In genomic region chr11:64244966-64245365, GRCh38 we compare ENCODE assay signal across 8 cellular contexts. TPM values are rescaled to one million over a fixed set of nuclear protein-coding genes. Genes with fewer than 3 reads are reported as not detected.
DNase-seq lines count a peak whose midpoint lies in the region; ATAC-seq lines count a peak whose summit lies in the region.

No MANE protein-coding gene starts in this region.

- WGBS in thymus, result 41% methylated on average over 6 of the region's 6 CpGs

- peak overlapping the region; percentile 81 for H3K4me3 Mint-ChIP-seq in activated CD4-positive, alpha-beta T cell treated with anti-CD3 and anti-CD28 coated beads, Interleukin-2, amount 10 ng/mL, durations not matched to agents 7 days and 5 days
- peak overlapping the region; percentile 92 for H3K4me3 Mint-ChIP-seq in activated naive CD8-positive, alpha-beta T cell treated with anti-CD3 and anti-CD28 coated beads, Interleukin-2, amount 50 U/mL, for 24 hours

- no peaks in the 10 kb centered on the region for H3K36me3 ChIP-seq in thymus (ENCODE audit: control insufficient read depth, insufficient read depth)

- H3K27ac ChIP-seq in layer of hippocampus (ENCODE audit: low read depth, low read length), result peak overlapping the region; percentile 18
- peak overlapping the region; percentile 77 for H3K27ac ChIP-seq in thymus (ENCODE audit: low read depth)

- POLR2A ChIA-PET in activated CD4-positive, alpha-beta T cell treated with anti-CD3 and anti-CD28 coated beads, Interleukin-2, amount 10 ng/mL, durations not matched to agents 7 days and 5 days (lab: Charles Lee), result interaction anchor here (1.4 kb wide), 1 partner anchor 24 kb away, joined by 4 read pairs; no protein-coding TSS in a partner anchor

- H3K36me3 Mint-ChIP-seq in activated CD4-positive, alpha-beta T cell treated with anti-CD3 and anti-CD28 coated beads, Interleukin-2, amount 10 ng/mL, durations not matched to agents 7 days and 5 days (ENCODE audit: low read depth), result peaks cover 11% of the 10 kb centered on the region
- H3K36me3 Mint-ChIP-seq in activated naive CD8-positive, alpha-beta T cell treated with anti-CD3 and anti-CD28 coated beads, Interleukin-2, amount 50 U/mL, for 24 hours (ENCODE audit: low read depth), result peaks cover 14% of the 10 kb centered on the region

- no peak for ATAC-seq in activated naive CD8-positive, alpha-beta T cell treated with anti-CD3 and anti-CD28 coated beads, Interleukin-2, amount 50 U/mL, for 24 hours
- ATAC-seq in HG02840 (IDR thresholded peaks at IDR 0.05; ENCODE audit: low FRiP score, unreplicated experiment), result no peak

- peaks cover 26% of the 10 kb centered on the region for H3K4me1 ChIP-seq in thymus (ENCODE audit: control insufficient read depth, insufficient read depth, low read length)

- DNase-seq in activated CD4-positive, alpha-beta T cell treated with anti-CD3 and anti-CD28 coated beads, Interleukin-2, amount 10 ng/mL, durations not matched to agents 7 days and 5 days, result no peak
- DNase-seq in activated CD4-positive, alpha-beta T cell treated with anti-CD3 and anti-CD28 coated beads, Interleukin-2, amount 50 U/mL, for 1 hour, result no peak
- no peak for DNase-seq in activated naive CD8-positive, alpha-beta T cell treated with anti-CD3 and anti-CD28 coated beads, Interleukin-2, amount 50 U/mL, for 24 hours
- DNase-seq in C1 segment of cervical spinal cord (lab: John Stamatoyannopoulos, UW) (no peak), NCI-H774 (lab: John Stamatoyannopoulos, UW) (no peak)

- H3K9me3 Mint-ChIP-seq in activated CD4-positive, alpha-beta T cell treated with anti-CD3 and anti-CD28 coated beads, Interleukin-2, amount 10 ng/mL, durations not matched to agents 7 days and 5 days, result no peaks in the 10 kb centered on the region
- H3K9me3 Mint-ChIP-seq in activated naive CD8-positive, alpha-beta T cell treated with anti-CD3 and anti-CD28 coated beads, Interleukin-2, amount 50 U/mL, for 24 hours, result no peaks in the 10 kb centered on the region

- peak overlapping the region; percentile 87 for H3K27ac Mint-ChIP-seq in activated CD4-positive, alpha-beta T cell treated with anti-CD3 and anti-CD28 coated beads, Interleukin-2, amount 10 ng/mL, durations not matched to agents 7 days and 5 days
- H3K27ac Mint-ChIP-seq in activated naive CD8-positive, alpha-beta T cell treated with anti-CD3 and anti-CD28 coated beads, Interleukin-2, amount 50 U/mL, for 24 hours, result peak overlapping the region; percentile 96

- no peaks in the 10 kb centered on the region for H3K27me3 ChIP-seq in layer of hippocampus (ENCODE audit: control insufficient read depth, insufficient read depth, low read length)
- H3K27me3 ChIP-seq in thymus (ENCODE audit: control insufficient read depth, insufficient read depth), result peaks cover 4% of the 10 kb centered on the region

- H3K4me3 ChIP-seq in thymus (ENCODE audit: low read length), result peak overlapping the region; percentile 74

- no peaks in the 10 kb centered on the region for H3K27me3 Mint-ChIP-seq in activated CD4-positive, alpha-beta T cell treated with anti-CD3 and anti-CD28 coated beads, Interleukin-2, amount 10 ng/mL, durations not matched to agents 7 days and 5 days
- H3K27me3 Mint-ChIP-seq in activated naive CD8-positive, alpha-beta T cell treated with anti-CD3 and anti-CD28 coated beads, Interleukin-2, amount 50 U/mL, for 24 hours, result no peaks in the 10 kb centered on the region

- H3K4me1 Mint-ChIP-seq in activated CD4-positive, alpha-beta T cell treated with anti-CD3 and anti-CD28 coated beads, Interleukin-2, amount 10 ng/mL, durations not matched to agents 7 days and 5 days, result peaks cover 50% of the 10 kb centered on the region
- peaks cover 37% of the 10 kb centered on the region for H3K4me1 Mint-ChIP-seq in activated naive CD8-positive, alpha-beta T cell treated with anti-CD3 and anti-CD28 coated beads, Interleukin-2, amount 50 U/mL, for 24 hours

- no peaks in the 10 kb centered on the region for H3K9me3 ChIP-seq in thymus (ENCODE audit: control insufficient read depth)

- CTCF ChIA-PET in activated CD4-positive, alpha-beta T cell treated with anti-CD3 and anti-CD28 coated beads, Interleukin-2, amount 10 ng/mL, durations not matched to agents 7 days and 5 days (lab: Charles Lee), result interaction anchor here (0.8 to 11.3 kb wide), 7 partner anchors 9 to 58 kb away, joined by 3 to 162 read pairs (median 4); partner anchors contain the start of gene CATSPERZ

RNA-seq across cellular contexts. Expression of gene PPP1R14B, which starts 1.8 kb away (rescaled TPM):
- 10 to 100 TPM; 81.1 to 86.0 TPM for total RNA-seq in activated CD4-positive, alpha-beta T cell treated with anti-CD3 and anti-CD28 coated beads, Interleukin-2, amount 10 ng/mL, durations not matched to agents 7 days and 5 days
- polyA plus RNA-seq in thymus, result 105 TPM

RNA-seq across cellular contexts. Expression of gene FKBP2, which starts 4.1 kb away (rescaled TPM):
- total RNA-seq in activated CD4-positive, alpha-beta T cell treated with anti-CD3 and anti-CD28 coated beads, Interleukin-2, amount 10 ng/mL, durations not matched to agents 7 days and 5 days, result 10 to 100 TPM; 21.9 to 24.8 TPM
- 128 TPM for polyA plus RNA-seq in thymus

RNA-seq across cellular contexts. Expression of gene PLCB3, which starts 6.4 kb away (rescaled TPM):
- 10 to 100 TPM; 11.6 to 12.4 TPM for total RNA-seq in activated CD4-positive, alpha-beta T cell treated with anti-CD3 and anti-CD28 coated beads, Interleukin-2, amount 10 ng/mL, durations not matched to agents 7 days and 5 days
- 7.3 TPM for polyA plus RNA-seq in thymus

RNA-seq across cellular contexts. Expression of gene VEGFB, which starts 10.6 kb away (rescaled TPM):
- total RNA-seq in activated CD4-positive, alpha-beta T cell treated with anti-CD3 and anti-CD28 coated beads, Interleukin-2, amount 10 ng/mL, durations not matched to agents 7 days and 5 days, result 10 to 100 TPM; 51.1 to 60.3 TPM
- polyA plus RNA-seq in thymus, result 70.2 TPM

RNA-seq across cellular contexts. Expression of gene DNAJC4, which starts 14.6 kb away (rescaled TPM):
- 10 to 100 TPM; 39.5 to 40.5 TPM for total RNA-seq in activated CD4-positive, alpha-beta T cell treated with anti-CD3 and anti-CD28 coated beads, Interleukin-2, amount 10 ng/mL, durations not matched to agents 7 days and 5 days
- 134 TPM for polyA plus RNA-seq in thymus
